ENCODE assay signal across 1 cellular context in the genomic region with DNA sequence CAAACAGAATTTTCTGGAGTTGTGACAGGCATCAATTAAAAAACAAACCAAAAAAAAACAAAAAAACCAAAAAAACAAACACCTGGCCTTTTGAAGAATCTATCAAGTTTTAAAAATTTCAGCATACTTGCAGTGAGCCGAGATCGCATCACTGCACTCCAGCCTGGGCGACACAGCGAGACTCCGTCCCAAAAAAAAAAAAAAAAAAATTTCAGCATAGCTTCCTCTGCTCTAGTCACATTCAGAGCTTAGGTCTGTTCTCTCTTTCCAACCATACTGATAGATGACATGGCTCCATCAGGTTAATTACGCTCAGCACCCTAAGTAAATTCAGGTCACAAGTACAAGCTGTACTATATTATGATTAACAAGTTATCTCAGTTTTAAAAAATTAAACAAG.
TF ChIP-seq lines count a peak whose summit lies in the region.

No MANE protein-coding gene starts in this region.

TF ChIP-seq in K562, 482 proteins besides CTCF, POLR2A, EP300 and RAD21:
- TF ChIP-seq, protein P1, sequence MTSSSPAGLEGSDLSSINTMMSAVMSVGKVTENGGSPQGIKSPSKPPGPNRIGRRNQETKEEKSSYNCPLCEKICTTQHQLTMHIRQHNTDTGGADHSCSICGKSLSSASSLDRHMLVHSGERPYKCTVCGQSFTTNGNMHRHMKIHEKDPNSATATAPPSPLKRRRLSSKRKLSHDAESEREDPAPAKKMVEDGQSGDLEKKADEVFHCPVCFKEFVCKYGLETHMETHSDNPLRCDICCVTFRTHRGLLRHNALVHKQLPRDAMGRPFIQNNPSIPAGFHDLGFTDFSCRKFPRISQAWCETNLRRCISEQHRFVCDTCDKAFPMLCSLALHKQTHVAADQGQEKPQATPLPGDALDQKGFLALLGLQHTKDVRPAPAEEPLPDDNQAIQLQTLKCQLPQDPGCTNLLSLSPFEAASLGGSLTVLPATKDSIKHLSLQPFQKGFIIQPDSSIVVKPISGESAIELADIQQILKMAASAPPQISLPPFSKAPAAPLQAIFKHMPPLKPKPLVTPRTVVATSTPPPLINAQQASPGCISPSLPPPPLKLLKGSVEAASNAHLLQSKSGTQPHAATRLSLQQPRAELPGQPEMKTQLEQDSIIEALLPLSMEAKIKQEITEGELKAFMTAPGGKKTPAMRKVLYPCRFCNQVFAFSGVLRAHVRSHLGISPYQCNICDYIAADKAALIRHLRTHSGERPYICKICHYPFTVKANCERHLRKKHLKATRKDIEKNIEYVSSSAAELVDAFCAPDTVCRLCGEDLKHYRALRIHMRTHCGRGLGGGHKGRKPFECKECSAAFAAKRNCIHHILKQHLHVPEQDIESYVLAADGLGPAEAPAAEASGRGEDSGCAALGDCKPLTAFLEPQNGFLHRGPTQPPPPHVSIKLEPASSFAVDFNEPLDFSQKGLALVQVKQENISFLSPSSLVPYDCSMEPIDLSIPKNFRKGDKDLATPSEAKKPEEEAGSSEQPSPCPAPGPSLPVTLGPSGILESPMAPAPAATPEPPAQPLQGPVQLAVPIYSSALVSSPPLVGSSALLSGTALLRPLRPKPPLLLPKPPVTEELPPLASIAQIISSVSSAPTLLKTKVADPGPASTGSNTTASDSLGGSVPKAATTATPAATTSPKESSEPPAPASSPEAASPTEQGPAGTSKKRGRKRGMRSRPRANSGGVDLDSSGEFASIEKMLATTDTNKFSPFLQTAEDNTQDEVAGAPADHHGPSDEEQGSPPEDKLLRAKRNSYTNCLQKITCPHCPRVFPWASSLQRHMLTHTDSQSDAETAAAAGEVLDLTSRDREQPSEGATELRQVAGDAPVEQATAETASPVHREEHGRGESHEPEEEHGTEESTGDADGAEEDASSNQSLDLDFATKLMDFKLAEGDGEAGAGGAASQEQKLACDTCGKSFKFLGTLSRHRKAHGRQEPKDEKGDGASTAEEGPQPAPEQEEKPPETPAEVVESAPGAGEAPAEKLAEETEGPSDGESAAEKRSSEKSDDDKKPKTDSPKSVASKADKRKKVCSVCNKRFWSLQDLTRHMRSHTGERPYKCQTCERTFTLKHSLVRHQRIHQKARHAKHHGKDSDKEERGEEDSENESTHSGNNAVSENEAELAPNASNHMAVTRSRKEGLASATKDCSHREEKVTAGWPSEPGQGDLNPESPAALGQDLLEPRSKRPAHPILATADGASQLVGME (CRISPR knock-in tag; IDR thresholded peaks at IDR 0.05), result no peak
- TF ChIP-seq FOXA3 (CRISPR knock-in tag; conservative IDR thresholded peaks at IDR 0.05 in 1 of 2, IDR thresholded peaks at IDR 0.05 in 1 of 2) (no peak), PRDM10 (IDR thresholded peaks at IDR 0.05; ENCODE audit: partially characterized antibody) (peak; percentile 18), POLR2AphosphoS5 (IDR thresholded peaks at IDR 0.05; ENCODE audit: control insufficient read depth, insufficient read depth, low read depth, low read length) (no peak), ZNF121 (CRISPR knock-in tag; conservative IDR thresholded peaks at IDR 0.05) (peak; percentile 35; the same call in 1 of the 2 replicates), MLLT1 (IDR thresholded peaks at IDR 0.05) (peak in 1 of 2 experiments; percentile 20; a peak in 1 of 4 replicates), LARP7 (IDR thresholded peaks at IDR 0.05) (0 out of 2 replicates have a peak, but pooled peaks have one; percentile 20), RBM39 (optimal IDR thresholded peaks at IDR 0.05; ENCODE audit: low read depth, low read length) (no peak), ZNF384 (IDR thresholded peaks at IDR 0.05; ENCODE audit: low read depth, low read length) (peak; percentile 82)
